Comparison of ENCODE assay signal across 1 cellular context in the genomic region with DNA sequence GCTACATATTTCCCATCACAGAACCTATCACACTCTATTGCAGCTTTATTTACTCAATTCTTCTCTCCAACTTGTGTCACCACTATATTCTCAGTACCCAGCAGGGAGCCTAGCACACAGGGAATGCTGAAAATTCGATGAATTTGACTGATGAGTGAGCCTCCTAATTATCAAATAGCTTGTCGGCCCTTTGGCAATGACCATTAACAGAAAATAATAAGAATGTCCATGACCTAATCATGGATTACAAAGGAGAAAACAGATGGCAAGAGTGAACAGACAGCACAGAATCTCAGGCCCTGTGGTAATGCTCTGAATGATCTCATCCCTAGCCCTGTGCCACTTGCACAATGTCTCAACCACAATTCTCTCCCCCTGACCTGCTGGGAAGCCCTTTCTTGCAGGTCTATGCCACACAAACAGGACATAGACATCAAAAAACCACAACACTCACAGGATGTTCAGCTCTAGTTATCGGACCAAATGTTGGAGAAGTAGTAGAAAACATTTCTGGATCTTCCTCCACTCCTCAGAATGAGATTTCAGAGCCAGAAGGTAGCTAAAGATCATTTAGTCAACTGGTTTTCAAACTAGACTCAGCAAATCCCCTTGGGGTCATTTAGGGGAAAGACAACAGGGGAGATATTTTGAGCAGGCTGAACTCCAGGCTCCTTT.
TF ChIP-seq lines count a peak whose summit lies in the region.

No MANE protein-coding gene starts in this region.

TF ChIP-seq in HEK293, 187 proteins besides CTCF, POLR2A, EP300 and RAD21 (continued from another document and continues in another):
- TF ChIP-seq ZBTB49 (tag by site-specific recombination; IDR thresholded peaks at IDR 0.05; ENCODE audit: low read depth) (no peak), GLIS2 (tag by site-specific recombination; IDR thresholded peaks at IDR 0.05) (no peak), ZNF155 (tag by site-specific recombination; IDR thresholded peaks at IDR 0.05) (no peak), ZFP69B (tag by site-specific recombination; IDR thresholded peaks at IDR 0.05) (no peak), ZNF341 (tag by site-specific recombination; IDR thresholded peaks at IDR 0.05; ENCODE audit: low read depth) (no peak), ZFHX2 (tag by site-specific recombination; conservative IDR thresholded peaks at IDR 0.05) (no peak), ZNF571 (tag by site-specific recombination; IDR thresholded peaks at IDR 0.05) (no peak), ZNF658 (tag by site-specific recombination; IDR thresholded peaks at IDR 0.05) (no peak), ZNF366 (tag by site-specific recombination; conservative IDR thresholded peaks at IDR 0.05) (peak; percentile 79; the same call in 1 of the 2 replicates), KLF16 (tag by site-specific recombination; IDR thresholded peaks at IDR 0.05) (no peak), REPIN1 (tag by site-specific recombination; IDR thresholded peaks at IDR 0.05; ENCODE audit: low read depth) (no peak), ZNF175 (tag by site-specific recombination; IDR thresholded peaks at IDR 0.05) (no peak), ZIC2 (tag by site-specific recombination; IDR thresholded peaks at IDR 0.05) (peak; percentile 60), ZEB2 (tag by site-specific recombination; IDR thresholded peaks at IDR 0.05) (peak; percentile 84), ZNF624 (tag by site-specific recombination; IDR thresholded peaks at IDR 0.05) (no peak), ZBTB44 (tag by site-specific recombination; IDR thresholded peaks at IDR 0.05) (no peak), ZNF23 (tag by site-specific recombination; IDR thresholded peaks at IDR 0.05; ENCODE audit: borderline replicate concordance) (no peak), ZNF394 (tag by site-specific recombination; IDR thresholded peaks at IDR 0.05; ENCODE audit: borderline replicate concordance) (peak; percentile 26; the same call in 1 of the 2 replicates), ZNF843 (tag by site-specific recombination; IDR thresholded peaks at IDR 0.05) (no peak), ZNF24 (tag by site-specific recombination; IDR thresholded peaks at IDR 0.05) (0 out of 2 replicates have a peak, but pooled peaks have one; percentile 35), ZNF677 (tag by site-specific recombination; IDR thresholded peaks at IDR 0.05) (no peak), KLF7 (tag by site-specific recombination; IDR thresholded peaks at IDR 0.05; ENCODE audit: borderline replicate concordance) (no peak), TRIM28 (IDR thresholded peaks at IDR 0.05; ENCODE audit: borderline replicate concordance, low read length) (peak; percentile 73; the same call in 1 of the 2 replicates), ZNF510 (tag by site-specific recombination; IDR thresholded peaks at IDR 0.05; ENCODE audit: insufficient replicate concordance) (no peak), ZBTB8A (tag by site-specific recombination; IDR thresholded peaks at IDR 0.05) (no peak), ZNF670 (tag by site-specific recombination; IDR thresholded peaks at IDR 0.05; ENCODE audit: low read depth) (no peak), ZNF513 (tag by site-specific recombination; IDR thresholded peaks at IDR 0.05) (no peak), ZSCAN5A (tag by site-specific recombination; IDR thresholded peaks at IDR 0.05) (no peak), ZNF76 (tag by site-specific recombination; IDR thresholded peaks at IDR 0.05; ENCODE audit: borderline replicate concordance, low read depth) (no peak), ZBTB20 (tag by site-specific recombination; IDR thresholded peaks at IDR 0.05) (peak; percentile 39; the same call in 1 of the 2 replicates), ZNF404 (tag by site-specific recombination; IDR thresholded peaks at IDR 0.05) (no peak), OVOL3 (tag by site-specific recombination; IDR thresholded peaks at IDR 0.05) (no peak), SP3 (tag by site-specific recombination; IDR thresholded peaks at IDR 0.05) (no peak), GFI1B (tag by site-specific recombination; IDR thresholded peaks at IDR 0.05) (no peak), SP7 (tag by site-specific recombination; IDR thresholded peaks at IDR 0.05) (peak; percentile 78), ZNF645 (tag by site-specific recombination; IDR thresholded peaks at IDR 0.05) (no peak), ZNF214 (tag by site-specific recombination; IDR thresholded peaks at IDR 0.05; ENCODE audit: borderline replicate concordance) (no peak), ZNF610 (tag by site-specific recombination; IDR thresholded peaks at IDR 0.05; ENCODE audit: borderline replicate concordance) (no peak), ZNF837 (tag by site-specific recombination; IDR thresholded peaks at IDR 0.05) (no peak), ZNF184 (tag by site-specific recombination; IDR thresholded peaks at IDR 0.05) (peak; percentile 54; the same call in 1 of the 2 replicates), BCL11A (tag by site-specific recombination; IDR thresholded peaks at IDR 0.05; ENCODE audit: low read depth) (0 out of 2 replicates have a peak, but pooled peaks have one; percentile 57), OSR2 (tag by site-specific recombination; IDR thresholded peaks at IDR 0.05) (no peak), ZNF48 (tag by site-specific recombination; IDR thresholded peaks at IDR 0.05) (no peak), ZNF140 (tag by site-specific recombination; IDR thresholded peaks at IDR 0.05) (no peak), ZNF596 (tag by site-specific recombination; IDR thresholded peaks at IDR 0.05) (no peak), ZNF138 (tag by site-specific recombination; IDR thresholded peaks at IDR 0.05; ENCODE audit: borderline replicate concordance) (no peak)
- TF ChIP-seq, protein P1, sequence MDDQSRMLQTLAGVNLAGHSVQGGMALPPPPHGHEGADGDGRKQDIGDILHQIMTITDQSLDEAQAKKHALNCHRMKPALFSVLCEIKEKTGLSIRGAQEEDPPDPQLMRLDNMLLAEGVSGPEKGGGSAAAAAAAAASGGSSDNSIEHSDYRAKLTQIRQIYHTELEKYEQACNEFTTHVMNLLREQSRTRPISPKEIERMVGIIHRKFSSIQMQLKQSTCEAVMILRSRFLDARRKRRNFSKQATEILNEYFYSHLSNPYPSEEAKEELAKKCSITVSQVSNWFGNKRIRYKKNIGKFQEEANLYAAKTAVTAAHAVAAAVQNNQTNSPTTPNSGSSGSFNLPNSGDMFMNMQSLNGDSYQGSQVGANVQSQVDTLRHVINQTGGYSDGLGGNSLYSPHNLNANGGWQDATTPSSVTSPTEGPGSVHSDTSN (CRISPR knock-in tag; IDR thresholded peaks at IDR 0.05) = no peak
- TF ChIP-seq, protein P2, sequence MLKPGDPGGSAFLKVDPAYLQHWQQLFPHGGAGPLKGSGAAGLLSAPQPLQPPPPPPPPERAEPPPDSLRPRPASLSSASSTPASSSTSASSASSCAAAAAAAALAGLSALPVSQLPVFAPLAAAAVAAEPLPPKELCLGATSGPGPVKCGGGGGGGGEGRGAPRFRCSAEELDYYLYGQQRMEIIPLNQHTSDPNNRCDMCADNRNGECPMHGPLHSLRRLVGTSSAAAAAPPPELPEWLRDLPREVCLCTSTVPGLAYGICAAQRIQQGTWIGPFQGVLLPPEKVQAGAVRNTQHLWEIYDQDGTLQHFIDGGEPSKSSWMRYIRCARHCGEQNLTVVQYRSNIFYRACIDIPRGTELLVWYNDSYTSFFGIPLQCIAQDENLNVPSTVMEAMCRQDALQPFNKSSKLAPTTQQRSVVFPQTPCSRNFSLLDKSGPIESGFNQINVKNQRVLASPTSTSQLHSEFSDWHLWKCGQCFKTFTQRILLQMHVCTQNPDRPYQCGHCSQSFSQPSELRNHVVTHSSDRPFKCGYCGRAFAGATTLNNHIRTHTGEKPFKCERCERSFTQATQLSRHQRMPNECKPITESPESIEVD (tag by site-specific recombination; IDR thresholded peaks at IDR 0.05) = peak; percentile 67
- TF ChIP-seq, protein P3, sequence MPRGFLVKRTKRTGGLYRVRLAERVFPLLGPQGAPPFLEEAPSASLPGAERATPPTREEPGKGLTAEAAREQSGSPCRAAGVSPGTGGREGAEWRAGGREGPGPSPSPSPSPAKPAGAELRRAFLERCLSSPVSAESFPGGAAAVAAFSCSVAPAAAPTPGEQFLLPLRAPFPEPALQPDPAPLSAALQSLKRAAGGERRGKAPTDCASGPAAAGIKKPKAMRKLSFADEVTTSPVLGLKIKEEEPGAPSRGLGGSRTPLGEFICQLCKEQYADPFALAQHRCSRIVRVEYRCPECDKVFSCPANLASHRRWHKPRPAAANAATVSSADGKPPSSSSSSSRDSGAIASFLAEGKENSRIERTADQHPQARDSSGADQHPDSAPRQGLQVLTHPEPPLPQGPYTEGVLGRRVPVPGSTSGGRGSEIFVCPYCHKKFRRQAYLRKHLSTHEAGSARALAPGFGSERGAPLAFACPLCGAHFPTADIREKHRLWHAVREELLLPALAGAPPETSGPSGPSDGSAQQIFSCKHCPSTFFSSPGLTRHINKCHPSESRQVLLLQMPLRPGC (tag by site-specific recombination; IDR thresholded peaks at IDR 0.05) = no peak; the same call in 1 of the 2 replicates
- TF ChIP-seq, protein P4, sequence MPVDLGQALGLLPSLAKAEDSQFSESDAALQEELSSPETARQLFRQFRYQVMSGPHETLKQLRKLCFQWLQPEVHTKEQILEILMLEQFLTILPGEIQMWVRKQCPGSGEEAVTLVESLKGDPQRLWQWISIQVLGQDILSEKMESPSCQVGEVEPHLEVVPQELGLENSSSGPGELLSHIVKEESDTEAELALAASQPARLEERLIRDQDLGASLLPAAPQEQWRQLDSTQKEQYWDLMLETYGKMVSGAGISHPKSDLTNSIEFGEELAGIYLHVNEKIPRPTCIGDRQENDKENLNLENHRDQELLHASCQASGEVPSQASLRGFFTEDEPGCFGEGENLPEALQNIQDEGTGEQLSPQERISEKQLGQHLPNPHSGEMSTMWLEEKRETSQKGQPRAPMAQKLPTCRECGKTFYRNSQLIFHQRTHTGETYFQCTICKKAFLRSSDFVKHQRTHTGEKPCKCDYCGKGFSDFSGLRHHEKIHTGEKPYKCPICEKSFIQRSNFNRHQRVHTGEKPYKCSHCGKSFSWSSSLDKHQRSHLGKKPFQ (tag by site-specific recombination; IDR thresholded peaks at IDR 0.05) = no peak
